In genomic region chr21:41878831-41879189, GRCh38 we compare ENCODE assay signal across 8 cellular contexts. TPM values are rescaled to one million over a fixed set of nuclear protein-coding genes. Genes with fewer than 3 reads are reported as not detected.
A peak's percentile ranks its signal among the peaks of the same experiment; 100 is the strongest.
DNase-seq lines count a peak whose midpoint lies in the region; ATAC-seq and TF ChIP-seq lines count a peak whose summit lies in the region.

No MANE protein-coding gene starts in this region.

- no peak overlapping the region for H3K27ac ChIP-seq in ectodermal cell (ENCODE audit: insufficient read depth, low read depth, low read length, poor library complexity, severe bottlenecking)

- DNase-seq in AG09309 (ENCODE audit: low read depth), result peak; percentile 52
- peak; percentile 73 for DNase-seq in NCI-H446 treated with DMSO at 0.1 percent for 48 hours (lab: John Stamatoyannopoulos, UW)
- DNase-seq in activated CD4-positive, alpha-beta T cell treated with anti-CD3 and anti-CD28 coated beads, Interleukin-2, amount 50 U/mL, for 4 hours, result peak; percentile 74
- peak; percentile 54 to 61 for DNase-seq in memory B cell (ENCODE audit: low spot score in 2 of 2)
- peak; percentile 59 for DNase-seq in stimulated activated CD8-positive, alpha-beta memory T cell treated with anti-CD3 and anti-CD28 coated beads, Interleukin-12 subunit alpha, Interleukin-12 subunit beta, amount 100 ng/mL, for 24 hours (ENCODE audit: extremely low read depth)

- no peaks in the 10 kb centered on the region for H3K4me1 ChIP-seq in ectodermal cell (ENCODE audit: control insufficient read depth, insufficient read depth, low read length)

- H3K4me1 Mint-ChIP-seq in memory B cell, result peaks cover 28% of the 10 kb centered on the region

- ATAC-seq in GM18858 (IDR thresholded peaks at IDR 0.05; ENCODE audit: unreplicated experiment) (peak; percentile 33), HG03103 (IDR thresholded peaks at IDR 0.05; ENCODE audit: low read depth, unreplicated experiment) (peak; percentile 36), memory B cell (ENCODE audit: low read depth) (peak; percentile 77)

- no peak for TF ChIP-seq CTCF in AG09309 (IDR thresholded peaks at IDR 0.05; ENCODE audit: control insufficient read depth, insufficient read depth, low read depth, low read length, missing control alignments)

- WGBS in ectodermal cell, 2 experiments, result 0% methylated on average over 65 of the region's 65 CpGs

- H3K9me3 ChIP-seq in ectodermal cell (ENCODE audit: control insufficient read depth, low read length), result no peaks in the 10 kb centered on the region

- H3K27me3 Mint-ChIP-seq in memory B cell, result no peaks in the 10 kb centered on the region

- no peaks in the 10 kb centered on the region for H3K9me3 Mint-ChIP-seq in memory B cell

- no peak overlapping the region for H3K27ac Mint-ChIP-seq in memory B cell

- peaks cover 2% of the 10 kb centered on the region for H3K36me3 Mint-ChIP-seq in memory B cell

- H3K4me3 ChIP-seq in AG09309 (ENCODE audit: control insufficient read depth, low read depth, low read length) (peak overlapping the region; percentile 91), ectodermal cell (ENCODE audit: insufficient read depth, low read depth, low read length) (peak overlapping the region; percentile 68)

- H3K27me3 ChIP-seq in ectodermal cell (ENCODE audit: control insufficient read depth, insufficient read depth, low read length, poor library complexity, severe bottlenecking), result no peaks in the 10 kb centered on the region

- H3K4me3 Mint-ChIP-seq in memory B cell, result peak overlapping the region; percentile 77

- H3K36me3 ChIP-seq in ectodermal cell (ENCODE audit: control insufficient read depth, insufficient read depth, low read length), result no peaks in the 10 kb centered on the region

RNA-seq across cellular contexts. Expression of gene PRDM15, which starts 0.3 kb away (rescaled TPM):
- polyA plus RNA-seq in ectodermal cell (2013, experiment 1 of 4), result 12.6 TPM
- polyA plus RNA-seq in ectodermal cell (2013, experiment 2 of 4), result 9.8 TPM
- polyA plus RNA-seq in ectodermal cell (2013, experiment 3 of 4), result 7.0 TPM
- 7.9 TPM for polyA plus RNA-seq in ectodermal cell (2013, experiment 4 of 4)
